ENCODE assay signal across 9 cellular contexts in genomic region chr12:93094988-93095737, GRCh38.
A peak's percentile ranks its signal among the peaks of the same experiment; 100 is the strongest.
DNase-seq lines count a peak whose midpoint lies in the region; ATAC-seq and TF ChIP-seq lines count a peak whose summit lies in the region.
"Had no signal": no experiment of that assay in that cellular context is flagged by ENCODE, and none has a peak within 500 bp of the region (broad histone marks: within the 10 kb centered on the region; RNA-seq: fewer than 3 reads in every experiment).

No MANE protein-coding gene starts in this region.

- 84 to 91% (median 85%) methylated on average over 7 of the region's 7 CpGs for WGBS in heart left ventricle, 4 donors
- 76% methylated on average over 6 of the region's 7 CpGs for WGBS in esophagus muscularis mucosa

- peak; percentile 90 for ATAC-seq in GM18909 (IDR thresholded peaks at IDR 0.05; ENCODE audit: poor library complexity, unreplicated experiment)
- ATAC-seq in heart left ventricle: no peak

- no peaks in the 10 kb centered on the region for H3K36me3 ChIP-seq in heart left ventricle
- no peaks in the 10 kb centered on the region for H3K36me3 ChIP-seq in esophagus muscularis mucosa

- H3K27ac ChIP-seq in HL-60 (replicated peaks) (no peak overlapping the region), heart left ventricle (no peak overlapping the region), esophagus muscularis mucosa (replicated peaks in 1 of 4) (no peak overlapping the region)

- no peak for TF ChIP-seq CTCF in HL-60 (IDR thresholded peaks at IDR 0.05; ENCODE audit: insufficient read depth, low read length)
- no peak for TF ChIP-seq CTCF in progenitor cell of endocrine pancreas (IDR thresholded peaks at IDR 0.05; ENCODE audit: unreplicated experiment)
- no peak for TF ChIP-seq CTCF in heart left ventricle (IDR thresholded peaks at IDR 0.05)
- no peak for TF ChIP-seq CTCF in esophagus muscularis mucosa (IDR thresholded peaks at IDR 0.05)

- H3K4me1 ChIP-seq in heart left ventricle (peaks cover 0 to 6% (median 0%) of the 10 kb centered on the region in 12 donors), esophagus muscularis mucosa (peaks cover 0 to 2% (median 0%) of the 10 kb centered on the region in 4 donors)

- no peaks in the 10 kb centered on the region for H3K27me3 Mint-ChIP-seq in progenitor cell of endocrine pancreas

- peaks cover 17% of the 10 kb centered on the region for H3K4me1 Mint-ChIP-seq in progenitor cell of endocrine pancreas (ENCODE audit: low read depth)

- TF ChIP-seq POLR2A in heart left ventricle (IDR thresholded peaks at IDR 0.05) (no peak), esophagus muscularis mucosa (IDR thresholded peaks at IDR 0.05; ENCODE audit: low read depth) (no peak)

- H3K9me3 ChIP-seq in heart left ventricle: no peaks in the 10 kb centered on the region
- H3K9me3 ChIP-seq in esophagus muscularis mucosa: no peaks in the 10 kb centered on the region

- TF ChIP-seq EP300 in esophagus muscularis mucosa (IDR thresholded peaks at IDR 0.05): no peak

- H3K27me3 ChIP-seq in HL-60 (ENCODE audit: insufficient read depth, poor library complexity, severe bottlenecking) (no peaks in the 10 kb centered on the region), heart left ventricle (no peaks in the 10 kb centered on the region), esophagus muscularis mucosa (no peaks in the 10 kb centered on the region)

- no peak overlapping the region for H3K4me3 Mint-ChIP-seq in progenitor cell of endocrine pancreas (ENCODE audit: low read depth)
- H3K4me3 Mint-ChIP-seq: immature natural killer cell had no signal

- intact Hi-C loops in heart left ventricle (cut with DNase I) (loop anchor here in 1 of 10 donors (10.0 kb wide), 1 partner anchor 300 kb away; no protein-coding TSS in a partner anchor), esophagus muscularis mucosa (cut with DNase I) (no loop called here)

- H3K4me3 ChIP-seq in HL-60 (replicated peaks; ENCODE audit: insufficient read depth, low read length) (no peak overlapping the region), heart left ventricle (no peak overlapping the region), esophagus muscularis mucosa (no peak overlapping the region)

- peaks cover 3% of the 10 kb centered on the region for H3K9me3 Mint-ChIP-seq in progenitor cell of endocrine pancreas (ENCODE audit: low read depth)
- H3K9me3 Mint-ChIP-seq: immature natural killer cell had no signal

- peak overlapping the region; percentile 30 for H3K27ac Mint-ChIP-seq in progenitor cell of endocrine pancreas
- H3K27ac Mint-ChIP-seq: immature natural killer cell had no signal

- no peaks in the 10 kb centered on the region for H3K36me3 Mint-ChIP-seq in progenitor cell of endocrine pancreas (ENCODE audit: insufficient read depth)
- H3K36me3 Mint-ChIP-seq: immature natural killer cell had no signal

- DNase-seq in H4 (ENCODE audit: low spot score) (peak; percentile 41), HL-60 (ENCODE audit: low read depth in 1 of 2, low spot score in 1 of 2) (peak; percentile 18 to 41), progenitor cell of endocrine pancreas (ENCODE audit: low spot score, unreplicated experiment) (no peak), NCI-H69 (lab: John Stamatoyannopoulos, UW) (no peak), NCI-H2227 treated with DMSO at 0.1 percent for 48 hours (lab: John Stamatoyannopoulos, UW) (no peak), heart left ventricle (no peak), esophagus muscularis mucosa (ENCODE audit: extremely low spot score) (no peak)

Comparison
In these comparisons a context has a peak if more than half of its experiments do, and no peak if none do; other contexts are left out.
1. DNase-seq: peak in H4 (single experiment) and HL-60 (2 of 2); none in progenitor cell of endocrine pancreas (single experiment), NCI-H69 (single experiment), NCI-H2227 treated with DMSO at 0.1 percent for 48 hours (single experiment), heart left ventricle (0 of 5) and esophagus muscularis mucosa (single experiment).